8 cellular contexts compared by ENCODE assay signal in the genomic region with DNA sequence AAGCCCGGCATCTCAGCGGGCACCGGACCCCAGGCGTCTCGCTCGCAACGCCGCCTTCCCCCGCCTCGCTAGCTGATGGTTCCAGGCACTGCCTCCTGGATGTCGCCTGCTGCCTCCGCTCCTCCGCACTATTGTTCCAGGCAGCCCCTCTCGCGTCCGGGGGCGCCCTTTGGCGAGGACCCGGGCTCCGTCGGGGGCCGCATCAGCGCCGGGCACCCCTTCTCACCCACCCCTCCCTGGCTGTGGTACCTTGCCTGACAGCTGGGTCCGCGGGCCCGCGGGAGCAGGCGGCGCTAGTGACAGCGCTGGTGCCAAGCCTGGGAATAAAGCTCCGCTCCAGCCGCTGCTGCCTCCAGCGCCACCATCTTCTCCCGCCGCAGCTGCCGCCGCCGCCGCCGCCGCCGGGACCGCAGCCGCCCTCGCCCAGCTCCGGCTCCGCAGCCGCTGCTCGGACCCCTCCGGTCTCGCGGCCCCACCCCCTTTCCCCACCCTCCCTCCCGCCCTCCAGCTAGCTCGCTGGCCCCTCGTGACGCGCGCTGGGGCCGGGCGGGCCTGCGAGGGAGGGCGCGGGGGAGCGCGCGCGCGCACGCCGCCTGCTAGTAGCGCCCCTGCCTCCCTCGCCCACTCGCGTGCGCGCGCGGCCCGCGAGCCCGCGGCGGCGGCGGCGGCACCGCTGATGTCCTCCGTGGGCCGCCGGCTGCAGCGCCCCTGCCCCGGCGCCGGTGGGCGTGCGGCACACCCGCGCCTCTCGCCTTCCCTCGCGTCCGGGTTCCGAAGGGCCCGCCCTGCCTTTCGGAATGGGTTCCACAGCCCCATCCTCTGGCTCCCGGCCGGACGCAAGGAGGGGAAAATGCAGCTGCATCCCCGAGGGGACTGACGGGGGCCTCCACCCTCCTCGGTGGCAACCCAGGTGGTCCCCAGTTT.
DNase-seq lines count a peak whose midpoint lies in the region; ATAC-seq and TF ChIP-seq lines count a peak whose summit lies in the region.

A gene (minus strand): TSS at position 468 of the 924 bp plus-strand sequence.

- DNase-seq in NCI-H187 (lab: John Stamatoyannopoulos, UW) = peak; percentile 8 to 66
- DNase-seq in NCI-H187 treated with DMSO at 0.1 percent for 48 hours (lab: John Stamatoyannopoulos, UW) = no peak
- peak; percentile 77 for DNase-seq in NCI-H2196 (lab: John Stamatoyannopoulos, UW; ENCODE audit: unreplicated experiment)
- peak; percentile 62 for DNase-seq in activated CD8-positive, alpha-beta memory T cell treated with anti-CD3 and anti-CD28 coated beads, Interleukin-2, amount 50 U/mL, for 4 hours
- peak; percentile 36 for DNase-seq in epithelial cell of esophagus (ENCODE audit: low read depth)
- DNase-seq in midbrain (lab: John Stamatoyannopoulos, UW) = peak; percentile 84
- DNase-seq in stimulated activated CD8-positive, alpha-beta memory T cell treated with anti-CD3 and anti-CD28 coated beads, Interleukin-4, amount 100 ng/mL, for 4 hours (ENCODE audit: low read depth in 2 of 2, low spot score in 1 of 2) = peak; percentile 4 to 27

- ATAC-seq in HG02938 (IDR thresholded peaks at IDR 0.05; ENCODE audit: unreplicated experiment) = peak; percentile 30

- no peak for TF ChIP-seq CTCF in epithelial cell of esophagus (IDR thresholded peaks at IDR 0.05; ENCODE audit: insufficient read depth, low read depth, low read length, missing control alignments)

- peak within 1 kb of the TSS; percentile 66 for H3K4me3 ChIP-seq in epithelial cell of esophagus (ENCODE audit: low read length)
